22 cellular contexts compared by ENCODE assay signal in the genomic region with DNA sequence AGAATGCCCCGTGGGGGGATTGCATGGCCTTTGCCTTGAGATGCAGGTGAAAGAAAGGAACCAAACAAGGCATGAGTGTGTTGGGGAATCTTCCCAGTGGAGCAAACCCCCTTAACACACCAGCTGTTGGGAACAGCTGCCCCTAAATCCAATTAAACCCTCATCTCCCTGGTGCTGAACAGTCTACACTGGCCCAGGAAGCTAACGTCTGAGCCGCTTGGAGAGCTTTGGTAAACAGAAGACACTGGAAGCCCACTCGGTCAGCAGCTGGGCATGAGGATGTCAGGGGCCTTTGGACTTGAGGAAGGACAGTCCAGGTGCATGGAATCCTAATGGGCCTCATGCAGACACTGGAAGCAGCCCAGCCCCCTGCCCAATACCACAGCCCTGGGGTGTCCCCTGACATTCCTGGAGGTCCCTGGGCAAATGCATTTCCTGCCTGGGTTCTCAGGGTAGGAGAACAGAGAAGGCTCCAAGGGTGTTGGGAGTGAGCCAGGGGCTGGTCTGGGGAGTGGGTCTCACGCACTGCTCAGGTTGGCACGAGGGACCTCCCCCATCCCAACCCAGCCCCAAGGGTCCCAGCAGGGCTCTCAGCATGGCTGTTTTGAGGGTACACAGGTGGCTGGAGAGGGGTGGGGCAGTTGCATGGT. TPM values are rescaled to one million over a fixed set of nuclear protein-coding genes. Genes with fewer than 3 reads are reported as not detected.
"Had no signal": no experiment of that assay in that cellular context is flagged by ENCODE, and none has a peak within 500 bp of the region (broad histone marks: within the 10 kb centered on the region; RNA-seq: fewer than 3 reads in every experiment).

No MANE protein-coding gene starts in this region.

- H3K4me3 Mint-ChIP-seq: endodermal cell; natural killer cell; neural progenitor cell; stimulated activated effector memory CD8-positive, alpha-beta T cell treated with anti-CD3 and anti-CD28 coated beads, Interleukin-12 subunit alpha, Interleukin-12 subunit beta, amount 100 ng/mL, for 72 hours; type B pancreatic cell had no signal

- H3K27me3 Mint-ChIP-seq: progenitor cell of endocrine pancreas, type B pancreatic cell had no signal

- DNase-seq: effector CD4-positive, alpha-beta T cell; endodermal cell; erythroblast; foreskin melanocyte; kidney glomerular epithelial cell; mesendoderm; mucosa of descending colon; natural killer cell; occipital lobe; right cardiac atrium; stimulated activated CD4-positive, alpha-beta T cell treated with anti-CD3 and anti-CD28 coated beads, Interleukin-4, amount 100 ng/mL, for 1 hour; stimulated activated CD8-positive, alpha-beta memory T cell treated with anti-CD3 and anti-CD28 coated beads, Interleukin-4, amount 100 ng/mL, for 48 hours; stimulated activated naive CD8-positive, alpha-beta T cell treated with anti-CD3 and anti-CD28 coated beads, Interleukin-15, Interleukin-2, amounts not matched to agents 100 U/mL and 50 U/mL, for 24 hours; thyroid gland; uterus had no signal

- H3K4me1 Mint-ChIP-seq: endodermal cell; natural killer cell; stimulated activated effector memory CD8-positive, alpha-beta T cell treated with anti-CD3 and anti-CD28 coated beads, Interleukin-12 subunit alpha, Interleukin-12 subunit beta, amount 100 ng/mL, for 72 hours had no signal

- H3K9me3 Mint-ChIP-seq: endodermal cell; natural killer cell; neural progenitor cell; stimulated activated effector memory CD8-positive, alpha-beta T cell treated with anti-CD3 and anti-CD28 coated beads, Interleukin-12 subunit alpha, Interleukin-12 subunit beta, amount 100 ng/mL, for 72 hours; type B pancreatic cell had no signal

- H3K27ac Mint-ChIP-seq: endodermal cell; natural killer cell; neural progenitor cell; progenitor cell of endocrine pancreas; stimulated activated effector memory CD8-positive, alpha-beta T cell treated with anti-CD3 and anti-CD28 coated beads, Interleukin-12 subunit alpha, Interleukin-12 subunit beta, amount 100 ng/mL, for 72 hours; type B pancreatic cell had no signal

- ATAC-seq: mucosa of descending colon; natural killer cell; pancreas; right cardiac atrium; stimulated activated effector memory CD8-positive, alpha-beta T cell treated with anti-CD3 and anti-CD28 coated beads, Interleukin-12 subunit alpha, Interleukin-12 subunit beta, amount 100 ng/mL, for 72 hours; stimulated activated naive CD8-positive, alpha-beta T cell treated with anti-CD3 and anti-CD28 coated beads, Interleukin-15, Interleukin-2, amounts not matched to agents 100 U/mL and 50 U/mL, for 24 hours had no signal

- H3K36me3 Mint-ChIP-seq: natural killer cell had no signal

RNA-seq across cellular contexts. Expression of a gene that starts 37.7 kb away (rescaled TPM):
- total RNA-seq: liver, mucosa of descending colon, myocyte, natural killer cell, occipital lobe, pancreas, progenitor cell of endocrine pancreas, right cardiac atrium, thyroid gland, uterus had no signal
